In the genomic region with DNA sequence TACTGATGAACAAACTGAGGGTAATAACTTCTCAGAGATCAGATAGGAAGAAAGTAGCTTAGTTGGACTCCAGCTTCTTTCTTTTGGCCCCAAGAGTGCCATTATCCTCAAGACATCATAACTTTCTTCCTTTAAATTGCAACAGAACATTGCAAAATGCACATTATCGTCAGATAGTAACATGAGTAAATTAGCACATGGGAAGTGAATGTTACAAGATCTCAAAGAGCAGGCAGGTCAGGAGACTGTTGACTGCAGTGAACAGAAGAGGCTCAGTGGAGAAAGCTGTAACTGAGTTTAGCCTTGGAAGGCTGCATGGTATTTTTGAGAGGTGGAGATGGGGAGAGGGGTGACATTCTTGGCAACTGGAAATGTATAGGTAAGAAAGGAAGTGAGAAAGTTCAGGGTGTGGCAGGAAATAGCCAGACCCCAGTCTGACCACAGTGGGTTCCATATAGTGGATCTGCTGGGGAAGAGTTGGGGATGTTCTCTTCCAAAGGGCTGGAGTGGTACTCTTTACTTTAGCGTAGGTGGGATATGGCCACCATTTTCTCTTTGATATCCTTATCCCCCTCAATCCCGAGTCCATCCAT, we compare ENCODE assay signal across 10 cellular contexts.
DNase-seq lines count a peak whose midpoint lies in the region; ATAC-seq and TF ChIP-seq lines count a peak whose summit lies in the region.
"Had no signal": no experiment of that assay in that cellular context is flagged by ENCODE, and none has a peak within 500 bp of the region (broad histone marks: within the 10 kb centered on the region; RNA-seq: fewer than 3 reads in every experiment).

No MANE protein-coding gene starts in this region.

- peaks cover 0 to 5% of the 10 kb centered on the region in 2 donors for H3K4me1 ChIP-seq in ascending aorta
- H3K4me1 ChIP-seq: parathyroid adenoma had no signal

- no peaks in the 10 kb centered on the region for H3K27me3 Mint-ChIP-seq in neural crest cell (ENCODE audit: low read depth)
- no peaks in the 10 kb centered on the region; the same call in 1 of the 2 replicates for H3K27me3 Mint-ChIP-seq in WTC11 (ENCODE audit: low read depth)

- H3K4me3 ChIP-seq in ascending aorta, result no peak overlapping the region
- H3K4me3 ChIP-seq: SK-N-MC had no signal

- H3K27ac Mint-ChIP-seq in neural crest cell (ENCODE audit: unreplicated experiment), result no peak overlapping the region
- no peak overlapping the region for H3K27ac Mint-ChIP-seq in WTC11

- H3K27me3 ChIP-seq in ascending aorta, result no peaks in the 10 kb centered on the region

- DNase-seq in EH (ENCODE audit: low read depth) (peak; percentile 13), MV-4-11 (lab: John Stamatoyannopoulos, UW) (peak; percentile 88), ascending aorta (ENCODE audit: low spot score in 2 of 2) (no peak), neural crest cell (ENCODE audit: low read depth, low spot score) (no peak), NCI-H748 treated with DMSO at 0.1 percent for 48 hours (lab: John Stamatoyannopoulos, UW) (no peak), DMS114 treated with DMSO at 0.1 percent for 48 hours (lab: John Stamatoyannopoulos, UW; ENCODE audit: unreplicated experiment) (no peak), WTC11 (ENCODE audit: low spot score) (no peak)

- H3K36me3 ChIP-seq in ascending aorta, result no peaks in the 10 kb centered on the region

- H3K4me3 Mint-ChIP-seq in neural crest cell (peak overlapping the region; percentile 24), WTC11 (no peak overlapping the region)

- no peak for TF ChIP-seq CTCF in ascending aorta (IDR thresholded peaks at IDR 0.05)
- no peak for TF ChIP-seq CTCF in neural crest cell (conservative IDR thresholded peaks at IDR 0.05)
- TF ChIP-seq CTCF in WTC11 (IDR thresholded peaks at IDR 0.05), result no peak

- H3K4me1 Mint-ChIP-seq in neural crest cell (peaks cover 26% of the 10 kb centered on the region), WTC11 (peaks cover 11% of the 10 kb centered on the region)

- no peaks in the 10 kb centered on the region for H3K36me3 Mint-ChIP-seq in neural crest cell (ENCODE audit: low read depth)
- H3K36me3 Mint-ChIP-seq in WTC11, result no peaks in the 10 kb centered on the region

- no peak for ATAC-seq in WTC11
- ATAC-seq in HG03159 (IDR thresholded peaks at IDR 0.05; ENCODE audit: unreplicated experiment), result no peak

- no peaks in the 10 kb centered on the region for H3K9me3 ChIP-seq in ascending aorta

- H3K27ac ChIP-seq in ascending aorta, result peak overlapping the region; percentile 22 to 42
- H3K27ac ChIP-seq: parathyroid adenoma, SK-N-MC had no signal

- H3K9me3 Mint-ChIP-seq in neural crest cell (peaks cover 5% of the 10 kb centered on the region), WTC11 (no peaks in the 10 kb centered on the region)

- POLR2A ChIA-PET in WTC11 (lab: Charles Lee), result no interaction called here

- CTCF ChIA-PET in WTC11 (lab: Charles Lee), result no interaction called here

- intact Hi-C loops in ascending aorta (cut with DNase I), result loop anchor here (2.0 kb wide), 1 partner anchor 34 kb away; no protein-coding TSS in a partner anchor

TF ChIP-seq in WTC11, 78 proteins besides CTCF, POLR2A, EP300 and RAD21:
- TF ChIP-seq, protein P1, sequence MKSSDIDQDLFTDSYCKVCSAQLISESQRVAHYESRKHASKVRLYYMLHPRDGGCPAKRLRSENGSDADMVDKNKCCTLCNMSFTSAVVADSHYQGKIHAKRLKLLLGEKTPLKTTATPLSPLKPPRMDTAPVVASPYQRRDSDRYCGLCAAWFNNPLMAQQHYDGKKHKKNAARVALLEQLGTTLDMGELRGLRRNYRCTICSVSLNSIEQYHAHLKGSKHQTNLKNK (CRISPR knock-in tag; IDR thresholded peaks at IDR 0.05), result no peak
- TF ChIP-seq ZNF423 (CRISPR knock-in tag; IDR thresholded peaks at IDR 0.05), result no peak
- no peak for TF ChIP-seq ATF6 (CRISPR knock-in tag; IDR thresholded peaks at IDR 0.05)
- no peak for TF ChIP-seq TEAD1 (CRISPR knock-in tag; IDR thresholded peaks at IDR 0.05)
- TF ChIP-seq, protein P2, sequence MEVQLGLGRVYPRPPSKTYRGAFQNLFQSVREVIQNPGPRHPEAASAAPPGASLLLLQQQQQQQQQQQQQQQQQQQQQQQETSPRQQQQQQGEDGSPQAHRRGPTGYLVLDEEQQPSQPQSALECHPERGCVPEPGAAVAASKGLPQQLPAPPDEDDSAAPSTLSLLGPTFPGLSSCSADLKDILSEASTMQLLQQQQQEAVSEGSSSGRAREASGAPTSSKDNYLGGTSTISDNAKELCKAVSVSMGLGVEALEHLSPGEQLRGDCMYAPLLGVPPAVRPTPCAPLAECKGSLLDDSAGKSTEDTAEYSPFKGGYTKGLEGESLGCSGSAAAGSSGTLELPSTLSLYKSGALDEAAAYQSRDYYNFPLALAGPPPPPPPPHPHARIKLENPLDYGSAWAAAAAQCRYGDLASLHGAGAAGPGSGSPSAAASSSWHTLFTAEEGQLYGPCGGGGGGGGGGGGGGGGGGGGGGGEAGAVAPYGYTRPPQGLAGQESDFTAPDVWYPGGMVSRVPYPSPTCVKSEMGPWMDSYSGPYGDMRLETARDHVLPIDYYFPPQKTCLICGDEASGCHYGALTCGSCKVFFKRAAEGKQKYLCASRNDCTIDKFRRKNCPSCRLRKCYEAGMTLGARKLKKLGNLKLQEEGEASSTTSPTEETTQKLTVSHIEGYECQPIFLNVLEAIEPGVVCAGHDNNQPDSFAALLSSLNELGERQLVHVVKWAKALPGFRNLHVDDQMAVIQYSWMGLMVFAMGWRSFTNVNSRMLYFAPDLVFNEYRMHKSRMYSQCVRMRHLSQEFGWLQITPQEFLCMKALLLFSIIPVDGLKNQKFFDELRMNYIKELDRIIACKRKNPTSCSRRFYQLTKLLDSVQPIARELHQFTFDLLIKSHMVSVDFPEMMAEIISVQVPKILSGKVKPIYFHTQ (CRISPR knock-in tag; IDR thresholded peaks at IDR 0.05), result no peak
- TF ChIP-seq ZBTB21 (CRISPR knock-in tag; IDR thresholded peaks at IDR 0.05; ENCODE audit: borderline replicate concordance), result no peak
- no peak for TF ChIP-seq ERG (CRISPR knock-in tag; IDR thresholded peaks at IDR 0.05)
- TF ChIP-seq RORB (CRISPR knock-in tag; IDR thresholded peaks at IDR 0.05), result no peak
- no peak for TF ChIP-seq SMAD3 (CRISPR knock-in tag; IDR thresholded peaks at IDR 0.05; ENCODE audit: borderline replicate concordance)
- no peak for TF ChIP-seq IRF1 (CRISPR knock-in tag; IDR thresholded peaks at IDR 0.05)
- TF ChIP-seq, protein P3, sequence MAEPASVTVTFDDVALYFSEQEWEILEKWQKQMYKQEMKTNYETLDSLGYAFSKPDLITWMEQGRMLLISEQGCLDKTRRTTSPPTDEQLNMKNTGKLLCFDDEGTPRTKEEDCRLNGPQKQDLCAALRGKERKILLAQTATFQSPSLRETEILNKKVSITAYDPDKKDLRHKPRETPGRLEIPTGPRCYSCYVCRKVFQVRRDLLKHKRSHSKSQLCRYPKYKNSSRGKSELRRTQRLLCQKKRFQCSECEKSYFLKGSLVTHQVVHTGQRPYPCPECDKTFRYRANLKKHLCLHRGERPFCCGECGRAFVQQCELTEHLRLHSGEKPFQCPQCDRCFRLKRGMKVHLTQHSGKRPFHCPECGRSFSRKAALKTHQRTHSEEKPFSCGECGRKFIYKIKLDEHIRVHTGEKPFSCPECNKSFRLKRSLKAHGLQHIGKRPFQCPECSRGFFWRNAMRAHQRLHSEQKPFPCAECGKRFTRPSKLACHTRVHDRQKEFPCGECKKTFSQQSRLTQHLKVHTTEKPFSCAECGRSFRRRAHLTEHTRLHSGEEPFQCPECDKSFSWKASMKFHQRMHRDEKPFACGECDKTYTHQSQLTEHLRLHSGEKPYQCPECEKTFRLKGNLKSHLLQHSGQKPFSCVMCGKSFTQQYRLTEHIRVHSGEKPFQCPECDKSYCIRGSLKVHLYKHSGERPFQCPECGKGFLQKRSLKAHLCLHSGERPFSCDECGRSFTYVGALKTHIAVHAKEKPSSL (CRISPR knock-in tag; conservative IDR thresholded peaks at IDR 0.05), result no peak
- no peak for TF ChIP-seq TP53 (CRISPR knock-in tag; IDR thresholded peaks at IDR 0.05)
TF ChIP-seq in WTC11: peak in this region for 0.

Comparison
In these comparisons a context has a peak if more than half of its experiments do, and no peak if none do; other contexts are left out.
1. DNase-seq: peak in EH (single experiment) and MV-4-11 (single experiment); none in ascending aorta (0 of 2), neural crest cell (single experiment), NCI-H748 treated with DMSO at 0.1 percent for 48 hours (single experiment), DMS114 treated with DMSO at 0.1 percent for 48 hours (single experiment) and WTC11 (single experiment).